In the genomic region with DNA sequence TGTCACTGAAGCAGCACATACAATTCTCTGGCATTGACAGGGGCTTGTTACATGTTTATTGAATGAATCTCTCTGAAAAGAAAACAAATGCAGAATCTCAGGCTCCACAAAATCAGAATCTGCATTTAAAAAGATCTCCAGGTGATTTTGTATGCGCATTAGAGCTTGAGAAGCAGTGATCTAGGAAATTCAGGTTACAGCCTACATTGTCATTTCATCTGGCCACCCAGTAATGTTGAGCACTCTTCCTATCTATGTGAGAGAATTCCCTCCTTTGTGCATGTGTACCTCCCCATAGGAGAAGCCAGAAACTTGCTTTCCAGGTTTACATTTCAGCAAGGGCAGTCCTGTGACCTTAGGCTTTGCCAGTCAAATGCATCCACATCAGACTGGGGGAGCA, we compare ENCODE assay signal across 20 cellular contexts.
"Had no signal": no experiment of that assay in that cellular context is flagged by ENCODE, and none has a peak within 500 bp of the region (broad histone marks: within the 10 kb centered on the region; RNA-seq: fewer than 3 reads in every experiment).

No MANE protein-coding gene starts in this region.

- H3K27me3 ChIP-seq: colonic mucosa, heart left ventricle, neutrophil, right lobe of liver, stomach, transverse colon had no signal

- H3K4me1 ChIP-seq: colonic mucosa, psoas muscle, right lobe of liver, stomach, transverse colon had no signal

- H3K36me3 Mint-ChIP-seq: stimulated activated naive B cell treated with anti-CD40 and anti-IgM and Interleukin-4, amounts not matched to agents 10 μg/mL and 1 μg/mL and 100 μg/mL, for 72 hours had no signal

- H3K27ac Mint-ChIP-seq: naive thymus-derived CD4-positive, alpha-beta T cell; stimulated activated naive B cell treated with anti-CD40 and anti-IgM and Interleukin-4, amounts not matched to agents 10 μg/mL and 1 μg/mL and 100 μg/mL, for 72 hours had no signal

- H3K27me3 Mint-ChIP-seq: naive thymus-derived CD4-positive, alpha-beta T cell; stimulated activated naive B cell treated with anti-CD40 and anti-IgM and Interleukin-4, amounts not matched to agents 10 μg/mL and 1 μg/mL and 100 μg/mL, for 72 hours had no signal

- DNase-seq: colonic mucosa; dermis blood vessel endothelial cell; foreskin melanocyte; heart left ventricle; hippocampal formation; left colon; left ventricle myocardium superior; mesenchymal stem cell; naive thymus-derived CD4-positive, alpha-beta T cell; psoas muscle; retina; right lobe of liver; stimulated activated CD4-positive, alpha-beta T cell treated with anti-CD3 and anti-CD28 coated beads, Interleukin-4, amount 100 ng/mL, for 24 hours; stimulated activated naive B cell treated with anti-CD40 and anti-IgM and Interleukin-4, amounts not matched to agents 10 μg/mL and 1 μg/mL and 100 μg/mL, for 72 hours; stomach; substantia nigra; transverse colon had no signal

- H3K27ac ChIP-seq: colonic mucosa, heart left ventricle, neutrophil, psoas muscle, right lobe of liver, stomach, thoracic aorta, transverse colon had no signal

- H3K4me3 ChIP-seq: colonic mucosa, heart left ventricle, lung, psoas muscle, right lobe of liver, stomach, thoracic aorta, transverse colon had no signal

- H3K9me3 Mint-ChIP-seq: naive thymus-derived CD4-positive, alpha-beta T cell; stimulated activated naive B cell treated with anti-CD40 and anti-IgM and Interleukin-4, amounts not matched to agents 10 μg/mL and 1 μg/mL and 100 μg/mL, for 72 hours had no signal

- H3K36me3 ChIP-seq: colonic mucosa, heart left ventricle, neutrophil, right lobe of liver, stomach, thoracic aorta, transverse colon had no signal

- H3K9me3 ChIP-seq: colonic mucosa, heart left ventricle, neutrophil, psoas muscle, right lobe of liver, stomach, thoracic aorta, transverse colon had no signal

- H3K4me1 Mint-ChIP-seq: naive thymus-derived CD4-positive, alpha-beta T cell had no signal

- H3K4me3 Mint-ChIP-seq: naive thymus-derived CD4-positive, alpha-beta T cell; stimulated activated naive B cell treated with anti-CD40 and anti-IgM and Interleukin-4, amounts not matched to agents 10 μg/mL and 1 μg/mL and 100 μg/mL, for 72 hours had no signal
